ENCODE assay signal across 10 cellular contexts in genomic region chr10:94042001-94042813, GRCh38. TPM values are rescaled to one million over a fixed set of nuclear protein-coding genes. Genes with fewer than 3 reads are reported as not detected.
DNase-seq lines count a peak whose midpoint lies in the region; ATAC-seq, FAIRE-seq and TF ChIP-seq lines count a peak whose summit lies in the region.
"Had no signal": no experiment of that assay in that cellular context is flagged by ENCODE, and none has a peak within 500 bp of the region (broad histone marks: within the 10 kb centered on the region; RNA-seq: fewer than 3 reads in every experiment).

No MANE protein-coding gene starts in this region.

- no peak overlapping the region for H2BK5ac ChIP-seq in mesendoderm (ENCODE audit: low read length)

- no peaks in the 10 kb centered on the region for H4K20me1 ChIP-seq in Karpas-422 (ENCODE audit: insufficient read depth, low read depth, low read length)
- H4K20me1 ChIP-seq in mammary epithelial cell (ENCODE audit: insufficient read depth, low read length): no peaks in the 10 kb centered on the region
- no peaks in the 10 kb centered on the region for H4K20me1 ChIP-seq in HepG2 (ENCODE audit: insufficient read depth, low read length)

- TF ChIP-seq POLR2A in suprapubic skin (IDR thresholded peaks at IDR 0.05) (no peak), HepG2 (IDR thresholded peaks at IDR 0.05; ENCODE audit: insufficient read depth in 1 of 2, low read depth in 2 of 2, low read length in 2 of 2) (no peak)

- intact Hi-C loops in mammary epithelial cell (cut with micrococcal nuclease) (no loop called here), HepG2 (cut with micrococcal nuclease; ENCODE audit: unreplicated experiment) (no loop called here)

- H3K9me3 ChIP-seq in Karpas-422 (ENCODE audit: low read length) (no peaks in the 10 kb centered on the region), mammary epithelial cell (replicated peaks; ENCODE audit: insufficient read depth, low read length) (no peaks in the 10 kb centered on the region), suprapubic skin (no peaks in the 10 kb centered on the region), HepG2 (ENCODE audit: low read length) (no peaks in the 10 kb centered on the region)

- H3K27ac ChIP-seq in Karpas-422 (ENCODE audit: low read length) (no peak overlapping the region), mammary epithelial cell (ENCODE audit: insufficient read depth, low read depth, low read length) (no peak overlapping the region), mesendoderm (ENCODE audit: low read depth, low read length) (no peak overlapping the region), suprapubic skin (no peak overlapping the region), HepG2 (ENCODE audit: extremely low read length, insufficient read depth, low read length) (no peak overlapping the region)

- no peak overlapping the region for H3K18ac ChIP-seq in mesendoderm (ENCODE audit: low read length)

- no peak overlapping the region for H3K4me3 ChIP-seq in BJ (ENCODE audit: low read depth, low read length)
- H3K4me3 ChIP-seq in Karpas-422 (ENCODE audit: low read length): no peak overlapping the region
- H3K4me3 ChIP-seq in mammary epithelial cell (replicated peaks in 1 of 3; ENCODE audit: insufficient read depth in 1 of 3, low read depth in 2 of 3, low read length in 3 of 3): no peak overlapping the region
- no peak overlapping the region for H3K4me3 ChIP-seq in mesendoderm (ENCODE audit: low read length)
- no peak overlapping the region for H3K4me3 ChIP-seq in suprapubic skin
- H3K4me3 ChIP-seq in HepG2 (replicated peaks in 1 of 3; ENCODE audit: insufficient read depth in 1 of 3, low read depth in 2 of 3, low read length in 3 of 3): no peak overlapping the region
- H3K4me3 ChIP-seq: K562 had no signal

- POLR2A ChIA-PET in BJ (lab: Charles Lee): no interaction called here
- POLR2A ChIA-PET in HepG2 (lab: Yijun Ruan, JAX): no interaction called here

- H4K8ac ChIP-seq in mesendoderm (ENCODE audit: low read depth, low read length): no peak overlapping the region

- H4K5ac ChIP-seq in mesendoderm (ENCODE audit: low read length): no peak overlapping the region

- dilution Hi-C loops in mammary epithelial cell (cut with HindIII; ENCODE audit: low sequenced_read_pairs): no loop called here

- no peaks in the 10 kb centered on the region for H3K9me2 ChIP-seq in Karpas-422 (replicated peaks; ENCODE audit: insufficient read depth, low read length)

- no peak for TF ChIP-seq RAD21 in HepG2 (CRISPR knock-in tag; IDR thresholded peaks at IDR 0.05)

- H3K27me3 ChIP-seq in BJ (ENCODE audit: control insufficient read depth, insufficient read depth, low read length): no peaks in the 10 kb centered on the region
- H3K27me3 ChIP-seq in Karpas-422 (ENCODE audit: low read length): no peaks in the 10 kb centered on the region
- no peaks in the 10 kb centered on the region for H3K27me3 ChIP-seq in mammary epithelial cell (ENCODE audit: insufficient read depth, low read length)
- H3K27me3 ChIP-seq in mesendoderm (ENCODE audit: insufficient read depth, low read length, poor library complexity): no peaks in the 10 kb centered on the region
- H3K27me3 ChIP-seq in suprapubic skin: no peaks in the 10 kb centered on the region
- no peaks in the 10 kb centered on the region for H3K27me3 ChIP-seq in HepG2 (ENCODE audit: control insufficient read depth in 1 of 2, insufficient read depth in 2 of 2, low read length in 2 of 2)

- no peak for ATAC-seq in HepG2
- ATAC-seq: K562 had no signal

- in situ Hi-C loops in mammary epithelial cell (cut with MboI; ENCODE audit: low sequenced_read_pairs in 2 of 2) (no loop called here), HepG2 (cut with HindIII; ENCODE audit: extremely low pct_ligation_motif_present, low pct_unique_long_range_greater_than_20kb) (no loop called here)

- no peaks in the 10 kb centered on the region for H3K79me2 ChIP-seq in Karpas-422 (ENCODE audit: low read length)
- H3K79me2 ChIP-seq in mammary epithelial cell (ENCODE audit: insufficient read depth, low read length): no peaks in the 10 kb centered on the region
- H3K79me2 ChIP-seq in mesendoderm (ENCODE audit: control insufficient read depth, insufficient read depth, low read length): no peaks in the 10 kb centered on the region
- H3K79me2 ChIP-seq in HepG2 (ENCODE audit: insufficient read depth, low read length): no peaks in the 10 kb centered on the region

- TF ChIP-seq CTCF in BJ (IDR thresholded peaks at IDR 0.05; ENCODE audit: insufficient read depth, low read depth, low read length): peak; percentile 43
- TF ChIP-seq CTCF in mammary epithelial cell (conservative IDR thresholded peaks at IDR 0.05 in 1 of 2, IDR thresholded peaks at IDR 0.05 in 1 of 2; ENCODE audit: extremely low read depth in 1 of 2, insufficient read depth in 1 of 2, low read depth in 1 of 2, low read length in 2 of 2): peak; percentile 12 to 28
- no peak for TF ChIP-seq CTCF in suprapubic skin (IDR thresholded peaks at IDR 0.05)
- no peak for TF ChIP-seq CTCF in HepG2 (CRISPR knock-in tag; IDR thresholded peaks at IDR 0.05)

- H3K56ac ChIP-seq in mesendoderm (ENCODE audit: low read length): no peak overlapping the region

- H3K23ac ChIP-seq in mesendoderm (ENCODE audit: low read length): no peak overlapping the region

- H2AFZ ChIP-seq in Karpas-422 (ENCODE audit: low read length) (no peak overlapping the region), mammary epithelial cell (ENCODE audit: low read depth, low read length) (no peak overlapping the region), HepG2 (ENCODE audit: low read length) (no peak overlapping the region)

- no peaks in the 10 kb centered on the region for H3K36me3 ChIP-seq in BJ (ENCODE audit: control insufficient read depth, insufficient read depth, low read length)
- no peaks in the 10 kb centered on the region for H3K36me3 ChIP-seq in Karpas-422 (ENCODE audit: insufficient read depth, low read length)
- H3K36me3 ChIP-seq in mammary epithelial cell (ENCODE audit: insufficient read depth, low read length): no peaks in the 10 kb centered on the region
- no peaks in the 10 kb centered on the region for H3K36me3 ChIP-seq in mesendoderm (ENCODE audit: control insufficient read depth, insufficient read depth, low read length)
- no peaks in the 10 kb centered on the region for H3K36me3 ChIP-seq in suprapubic skin
- H3K36me3 ChIP-seq in HepG2 (replicated peaks in 1 of 2; ENCODE audit: control insufficient read depth in 1 of 2, insufficient read depth in 2 of 2, low read length in 2 of 2): no peaks in the 10 kb centered on the region

- H3K4me2 ChIP-seq in Karpas-422 (ENCODE audit: low read depth, low read length, poor library complexity, severe bottlenecking): no peak overlapping the region
- H3K4me2 ChIP-seq in mammary epithelial cell (ENCODE audit: insufficient read depth, low read depth, low read length): no peak overlapping the region
- H3K4me2 ChIP-seq in mesendoderm (ENCODE audit: low read length): no peak overlapping the region
- no peak overlapping the region for H3K4me2 ChIP-seq in HepG2 (ENCODE audit: low read depth, low read length)

- CTCF ChIA-PET in BJ (lab: Yijun Ruan, JAX) (interaction anchor here (0.6 to 1.1 kb wide), 2 partner anchors 14 to 433 kb away, joined by 3 to 4 read pairs; no protein-coding TSS in a partner anchor), mammary epithelial cell (lab: Charles Lee; ENCODE audit: low non-redundant PET) (no interaction called here), HepG2 (lab: Yijun Ruan, JAX; ENCODE audit: low intra/inter-chr PET ratio, low total read pairs) (no interaction called here)

- no peak overlapping the region for H2BK15ac ChIP-seq in mesendoderm (replicated peaks; ENCODE audit: low read depth)

- H3K9ac ChIP-seq in Karpas-422 (ENCODE audit: low read length): no peak overlapping the region
- H3K9ac ChIP-seq in mammary epithelial cell (ENCODE audit: insufficient read depth, low read length): no peak overlapping the region
- no peak overlapping the region for H3K9ac ChIP-seq in mesendoderm (ENCODE audit: low read length)
- no peak overlapping the region for H3K9ac ChIP-seq in HepG2 (ENCODE audit: insufficient read depth, low read depth, low read length)

- no TSS peak for BruUV-seq in mammary epithelial cell (replicated peaks; lab: Mats Ljungman, UMichigan)
- BruUV-seq in HepG2 (replicated peaks; lab: Mats Ljungman, UMichigan): no TSS peak

- no peaks in the 10 kb centered on the region for H3K79me1 ChIP-seq in mesendoderm (ENCODE audit: low read length)

- no peak for FAIRE-seq in HepG2 (lab: Jason Lieb, UNC)
- FAIRE-seq: K562 had no signal

- TF ChIP-seq EP300 in suprapubic skin (IDR thresholded peaks at IDR 0.05) (no peak), HepG2 (IDR thresholded peaks at IDR 0.05; ENCODE audit: low read depth in 2 of 2, low read length in 2 of 2) (no peak), HepG2 (CRISPR knock-in tag; IDR thresholded peaks at IDR 0.05; ENCODE audit: borderline replicate concordance) (no peak)

- WGBS in mammary epithelial cell (ENCODE audit: low coverage, missing lambda C conversion rate): 64% methylated on average over 3 of the region's 3 CpGs
- WGBS in mesendoderm (ENCODE audit: extremely low coverage, insufficient coverage, low lambda C conversion rate): no CpG with 5 or more reads among the region's 3 CpGs
- 44% methylated on average over 3 of the region's 3 CpGs for WGBS in suprapubic skin
- WGBS in HepG2 (ENCODE audit: low lambda C conversion rate): 44% methylated on average over 3 of the region's 3 CpGs

- H2BK120ac ChIP-seq in mesendoderm (ENCODE audit: low read depth, low read length): no peak overlapping the region

- DNase-seq in BJ (ENCODE audit: low read depth): peak; percentile 89
- DNase-seq in Karpas-422: peak; percentile 46
- DNase-seq in mammary epithelial cell: peak; percentile 23
- DNase-seq in mesendoderm: peak; percentile 59
- no peak for DNase-seq in suprapubic skin (ENCODE audit: low spot score in 2 of 2)
- no peak for DNase-seq in HepG2 (ENCODE audit: low spot score)
- no peak for DNase-seq in Kasumi-1 (lab: John Stamatoyannopoulos, UW)
- no peak for DNase-seq in NCI-H1417 (lab: John Stamatoyannopoulos, UW)
- DNase-seq: occipital lobe had no signal

- H3K4me1 ChIP-seq in Karpas-422 (ENCODE audit: low read length): peaks cover 7% of the 10 kb centered on the region
- H3K4me1 ChIP-seq in mammary epithelial cell (ENCODE audit: insufficient read depth, low read length): no peaks in the 10 kb centered on the region
- H3K4me1 ChIP-seq in mesendoderm (ENCODE audit: control insufficient read depth, low read depth, low read length): no peaks in the 10 kb centered on the region
- no peaks in the 10 kb centered on the region for H3K4me1 ChIP-seq in suprapubic skin
- no peaks in the 10 kb centered on the region for H3K4me1 ChIP-seq in HepG2 (ENCODE audit: insufficient read depth, low read length)

- no peak overlapping the region for H2AK5ac ChIP-seq in mesendoderm (ENCODE audit: low read length)

- H3K4ac ChIP-seq in mesendoderm (ENCODE audit: low read depth, low read length): no peak overlapping the region

RNA-seq across cellular contexts. Expression of gene PLCE1, which starts 48.5 kb away (rescaled TPM):
- polyA plus RNA-seq in BJ (2011; rRNA removed) (3.3 and 3.7 TPM in 2 replicates), mammary epithelial cell (0.01 TPM), HepG2 (2011; rRNA removed) (0.01 TPM in 1 of 2 replicates, not detected in the other)
- polyA minus RNA-seq in BJ (2011; rRNA and poly(A)+ RNA removed): 6.9 and 9.6 TPM in 2 replicates
- not detected in 2 replicates for total RNA-seq in Karpas-422 (2014; rRNA removed; shearing (Covaris generic); ENCODE audit: low replicate concordance)
- total RNA-seq in mammary epithelial cell (1 to 10 TPM in 1 of 2 donors, not detected in 1; 2.2 TPM), suprapubic skin (1 to 10 TPM; 1.0 to 2.8 (median 1.6) TPM), HepG2 (2016; rRNA removed; fragmentation: Illumina TruSeq; extraction: Trizol) (0.04 and 0.06 TPM in 2 replicates)
- polyA minus RNA-seq in mammary epithelial cell: not detected
- 0.27 TPM for polyA plus RNA-seq in mesendoderm (2013, experiment 1 of 2)
- 0.24 TPM for polyA plus RNA-seq in mesendoderm (2013, experiment 2 of 2)
- total RNA-seq in HepG2 (2016; cell fraction: cytosol; rRNA removed; fragmentation: Illumina TruSeq; extraction: Trizol; ENCODE audit: low read depth): under 0.01 TPM in 1 of 2 replicates, not detected in the other
- total RNA-seq in HepG2 (2016; cell fraction: insoluble cytoplasmic fraction; rRNA removed; fragmentation: Illumina TruSeq; extraction: Trizol): 0.04 and 0.06 TPM in 2 replicates
- 0.03 and 0.07 TPM in 2 replicates for total RNA-seq in HepG2 (2016; cell fraction: membrane; rRNA removed; fragmentation: Illumina TruSeq; extraction: Trizol)
- total RNA-seq in HepG2 (2016; cell fraction: nucleus; rRNA removed; fragmentation: Illumina TruSeq; extraction: Trizol): 0.06 and 0.09 TPM in 2 replicates
- polyA plus RNA-seq in HepG2 (2011; cell fraction: cytosol; rRNA removed): 0.01 TPM in 1 of 2 replicates, not detected in the other
- polyA plus RNA-seq in HepG2 (2011; cell fraction: nucleus; rRNA removed): not detected in 2 replicates
- polyA plus RNA-seq in HepG2 (2012): 0.15 and 0.29 TPM in 2 replicates
- not detected in 2 replicates for polyA plus RNA-seq in HepG2 (2016; cell fraction: cytosol; fragmentation: Illumina TruSeq; extraction: Trizol; ENCODE audit: low read depth)
- 0.05 TPM in 1 of 2 replicates, not detected in the other for polyA plus RNA-seq in HepG2 (2016; cell fraction: insoluble cytoplasmic fraction; fragmentation: Illumina TruSeq; extraction: Trizol; ENCODE audit: low read depth)
- not detected in 2 replicates for polyA plus RNA-seq in HepG2 (2016; cell fraction: membrane; fragmentation: Illumina TruSeq; extraction: Trizol; ENCODE audit: low read depth)
- polyA plus RNA-seq in HepG2 (2016; cell fraction: nucleus; fragmentation: Illumina TruSeq; extraction: Trizol; ENCODE audit: insufficient read depth, low read depth): 0.04 and 0.13 TPM in 2 replicates
- polyA minus RNA-seq in HepG2 (2011; rRNA and poly(A)+ RNA removed; ENCODE audit: low replicate concordance): 0.06 and 0.87 TPM in 2 replicates
- not detected in 2 replicates for polyA minus RNA-seq in HepG2 (2011; cell fraction: cytosol; rRNA and poly(A)+ RNA removed)
- under 0.01 and 0.12 TPM in 2 replicates for polyA minus RNA-seq in HepG2 (2011; cell fraction: nucleus; rRNA and poly(A)+ RNA removed)

Comparison
In these comparisons a context has a peak if more than half of its experiments do, and no peak if none do; other contexts are left out.
1. DNase-seq: peak in BJ (single experiment), Karpas-422 (single experiment), mammary epithelial cell (single experiment) and mesendoderm (single experiment); none in suprapubic skin (0 of 2), HepG2 (single experiment), Kasumi-1 (0 of 2) and NCI-H1417 (0 of 3).
2. CTCF ChIP-seq: peak in BJ (single experiment) and mammary epithelial cell (2 of 2); none in suprapubic skin (0 of 2) and HepG2 (single experiment).